Comparison of ENCODE assay signal across 22 cellular contexts in the genomic region with DNA sequence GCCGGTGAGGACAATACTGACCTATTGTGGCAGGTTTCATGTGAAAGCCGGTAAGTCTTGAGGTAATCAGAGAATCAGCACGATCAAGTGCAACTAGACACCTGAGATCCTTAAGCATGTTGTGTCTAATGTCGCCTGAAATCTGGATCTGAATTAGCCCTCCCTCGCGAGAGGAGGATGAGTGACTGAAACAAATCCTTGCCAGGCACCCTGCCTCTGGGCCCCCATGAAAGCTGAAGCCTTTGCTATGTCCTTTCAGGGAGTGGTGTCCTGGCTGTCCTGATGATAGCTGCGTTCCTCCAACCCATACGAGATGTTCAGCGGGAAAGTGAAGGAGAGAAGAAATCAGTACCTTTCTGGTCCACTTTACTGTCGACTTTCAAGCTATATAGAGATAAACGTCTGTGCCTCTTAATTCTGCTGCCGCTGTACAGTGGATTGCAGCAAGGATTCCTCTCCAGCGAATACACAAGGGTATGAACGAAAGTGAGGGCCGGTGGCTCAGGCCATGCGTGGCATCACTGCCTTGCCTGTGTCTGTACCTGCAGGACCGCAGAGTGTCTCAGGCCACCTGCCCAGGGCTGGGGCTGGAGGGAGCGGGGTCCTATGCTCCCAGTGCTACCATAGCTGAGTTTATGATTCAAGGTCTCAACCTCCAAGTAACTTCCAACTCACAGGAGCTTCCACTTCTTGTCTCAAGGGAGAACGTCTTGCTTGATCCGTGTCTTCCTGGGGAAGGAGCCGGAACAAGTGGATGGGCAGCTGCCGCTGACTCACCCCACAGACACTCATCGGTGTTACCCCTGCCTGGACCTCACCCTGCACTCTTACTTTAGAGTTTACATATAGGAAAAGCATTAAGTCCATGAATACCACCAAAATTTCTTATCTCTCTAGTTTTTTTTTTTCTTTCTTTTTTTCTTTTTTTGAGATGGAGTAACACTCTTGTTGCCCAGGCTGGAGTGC. TPM values are rescaled to one million over a fixed set of nuclear protein-coding genes. Genes with fewer than 3 reads are reported as not detected.
"Had no signal": no experiment of that assay in that cellular context is flagged by ENCODE, and none has a peak within 500 bp of the region (broad histone marks: within the 10 kb centered on the region; RNA-seq: fewer than 3 reads in every experiment).

No MANE protein-coding gene starts in this region.

- FAIRE-seq: frontal cortex, small intestine had no signal

- H3K4me3 ChIP-seq: dorsolateral prefrontal cortex, heart right ventricle, left ventricle myocardium inferior, lower lobe of right lung, psoas muscle had no signal

- H3K36me3 ChIP-seq: heart right ventricle, left ventricle myocardium inferior, lower lobe of right lung had no signal

- H3K9me3 ChIP-seq: heart right ventricle, left ventricle myocardium inferior, lower lobe of right lung, psoas muscle had no signal

- DNase-seq: cortex of kidney; dorsolateral prefrontal cortex; effector CD8-positive, alpha-beta T cell; heart right ventricle; hypothalamus; islet precursor cell; left ventricle myocardium inferior; lower lobe of right lung; midbrain; psoas muscle; retina; small intestine; stimulated activated CD4-positive, alpha-beta T cell treated with anti-CD3 and anti-CD28 coated beads, Interleukin-12 subunit alpha, Interleukin-12 subunit beta, amount 100 ng/mL, for 4 hours; stimulated activated naive CD4-positive, alpha-beta T cell treated with Interleukin-2 at 50 U/mL for 16 hours; trophoblast cell had no signal

- ATAC-seq: esophagus mucosa, heart right ventricle, lower lobe of right lung, psoas muscle had no signal

- H3K27ac ChIP-seq: dorsolateral prefrontal cortex, heart right ventricle, left ventricle myocardium inferior, lower lobe of right lung, psoas muscle had no signal

- H3K4me1 ChIP-seq: left ventricle myocardium inferior, lower lobe of right lung, psoas muscle had no signal

RNA-seq across cellular contexts. Expression of gene UNC93A, which starts 12.8 kb away (rescaled TPM):
- total RNA-seq: chondrocyte, fibroblast of lung, frontal cortex, glomerular endothelial cell, heart right ventricle, left ventricle myocardium inferior, lower lobe of right lung, omental fat pad, psoas muscle, urinary bladder had no signal
- polyA plus RNA-seq: fibroblast of lung, heart right ventricle, psoas muscle, urinary bladder had no signal

RNA-seq across cellular contexts. Expression of gene TTLL2, which starts 20.9 kb away (rescaled TPM):
- total RNA-seq: chondrocyte, esophagus mucosa, fibroblast of lung, glomerular endothelial cell, heart right ventricle, left ventricle myocardium inferior, lower lobe of right lung, omental fat pad, psoas muscle, urinary bladder had no signal
- polyA plus RNA-seq: fibroblast of lung, heart right ventricle, psoas muscle, small intestine, urinary bladder had no signal
